In the genomic region with DNA sequence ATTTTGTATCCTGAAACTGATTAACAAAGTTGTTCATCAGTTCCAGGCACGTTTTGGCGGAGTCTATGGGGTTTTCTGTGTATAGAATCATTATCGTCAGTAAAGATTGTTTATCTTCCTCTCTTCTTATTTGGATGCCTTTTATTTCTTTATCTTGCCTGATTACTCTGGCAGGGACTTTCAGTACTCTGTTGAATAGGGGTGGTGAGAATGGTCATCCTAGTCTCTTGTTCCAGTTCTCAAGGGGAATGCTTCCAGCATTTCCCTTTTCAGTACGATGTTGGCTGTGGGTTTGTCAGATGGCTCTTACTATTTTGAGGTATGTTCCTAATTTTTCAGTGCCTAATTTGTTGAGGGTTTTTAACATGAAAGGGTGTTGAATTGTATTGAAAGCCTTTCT, we compare ENCODE assay signal across 1 cellular context.
TF ChIP-seq lines count a peak whose summit lies in the region.

No MANE protein-coding gene starts in this region.

TF ChIP-seq in WTC11, 78 proteins besides CTCF, POLR2A, EP300 and RAD21 (continued from another document):
- no peak for TF ChIP-seq ZNF232 (CRISPR knock-in tag; IDR thresholded peaks at IDR 0.05)
- TF ChIP-seq, protein P1, sequence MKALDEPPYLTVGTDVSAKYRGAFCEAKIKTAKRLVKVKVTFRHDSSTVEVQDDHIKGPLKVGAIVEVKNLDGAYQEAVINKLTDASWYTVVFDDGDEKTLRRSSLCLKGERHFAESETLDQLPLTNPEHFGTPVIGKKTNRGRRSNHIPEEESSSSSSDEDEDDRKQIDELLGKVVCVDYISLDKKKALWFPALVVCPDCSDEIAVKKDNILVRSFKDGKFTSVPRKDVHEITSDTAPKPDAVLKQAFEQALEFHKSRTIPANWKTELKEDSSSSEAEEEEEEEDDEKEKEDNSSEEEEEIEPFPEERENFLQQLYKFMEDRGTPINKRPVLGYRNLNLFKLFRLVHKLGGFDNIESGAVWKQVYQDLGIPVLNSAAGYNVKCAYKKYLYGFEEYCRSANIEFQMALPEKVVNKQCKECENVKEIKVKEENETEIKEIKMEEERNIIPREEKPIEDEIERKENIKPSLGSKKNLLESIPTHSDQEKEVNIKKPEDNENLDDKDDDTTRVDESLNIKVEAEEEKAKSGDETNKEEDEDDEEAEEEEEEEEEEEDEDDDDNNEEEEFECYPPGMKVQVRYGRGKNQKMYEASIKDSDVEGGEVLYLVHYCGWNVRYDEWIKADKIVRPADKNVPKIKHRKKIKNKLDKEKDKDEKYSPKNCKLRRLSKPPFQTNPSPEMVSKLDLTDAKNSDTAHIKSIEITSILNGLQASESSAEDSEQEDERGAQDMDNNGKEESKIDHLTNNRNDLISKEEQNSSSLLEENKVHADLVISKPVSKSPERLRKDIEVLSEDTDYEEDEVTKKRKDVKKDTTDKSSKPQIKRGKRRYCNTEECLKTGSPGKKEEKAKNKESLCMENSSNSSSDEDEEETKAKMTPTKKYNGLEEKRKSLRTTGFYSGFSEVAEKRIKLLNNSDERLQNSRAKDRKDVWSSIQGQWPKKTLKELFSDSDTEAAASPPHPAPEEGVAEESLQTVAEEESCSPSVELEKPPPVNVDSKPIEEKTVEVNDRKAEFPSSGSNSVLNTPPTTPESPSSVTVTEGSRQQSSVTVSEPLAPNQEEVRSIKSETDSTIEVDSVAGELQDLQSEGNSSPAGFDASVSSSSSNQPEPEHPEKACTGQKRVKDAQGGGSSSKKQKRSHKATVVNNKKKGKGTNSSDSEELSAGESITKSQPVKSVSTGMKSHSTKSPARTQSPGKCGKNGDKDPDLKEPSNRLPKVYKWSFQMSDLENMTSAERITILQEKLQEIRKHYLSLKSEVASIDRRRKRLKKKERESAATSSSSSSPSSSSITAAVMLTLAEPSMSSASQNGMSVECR (CRISPR knock-in tag; IDR thresholded peaks at IDR 0.05; ENCODE audit: borderline replicate concordance), result no peak
- TF ChIP-seq CREB1 (CRISPR knock-in tag; IDR thresholded peaks at IDR 0.05), result no peak
- TF ChIP-seq, protein P2, sequence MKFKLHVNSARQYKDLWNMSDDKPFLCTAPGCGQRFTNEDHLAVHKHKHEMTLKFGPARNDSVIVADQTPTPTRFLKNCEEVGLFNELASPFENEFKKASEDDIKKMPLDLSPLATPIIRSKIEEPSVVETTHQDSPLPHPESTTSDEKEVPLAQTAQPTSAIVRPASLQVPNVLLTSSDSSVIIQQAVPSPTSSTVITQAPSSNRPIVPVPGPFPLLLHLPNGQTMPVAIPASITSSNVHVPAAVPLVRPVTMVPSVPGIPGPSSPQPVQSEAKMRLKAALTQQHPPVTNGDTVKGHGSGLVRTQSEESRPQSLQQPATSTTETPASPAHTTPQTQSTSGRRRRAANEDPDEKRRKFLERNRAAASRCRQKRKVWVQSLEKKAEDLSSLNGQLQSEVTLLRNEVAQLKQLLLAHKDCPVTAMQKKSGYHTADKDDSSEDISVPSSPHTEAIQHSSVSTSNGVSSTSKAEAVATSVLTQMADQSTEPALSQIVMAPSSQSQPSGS (CRISPR knock-in tag; IDR thresholded peaks at IDR 0.05; ENCODE audit: borderline replicate concordance, low read depth), result no peak
- TF ChIP-seq, protein P3, sequence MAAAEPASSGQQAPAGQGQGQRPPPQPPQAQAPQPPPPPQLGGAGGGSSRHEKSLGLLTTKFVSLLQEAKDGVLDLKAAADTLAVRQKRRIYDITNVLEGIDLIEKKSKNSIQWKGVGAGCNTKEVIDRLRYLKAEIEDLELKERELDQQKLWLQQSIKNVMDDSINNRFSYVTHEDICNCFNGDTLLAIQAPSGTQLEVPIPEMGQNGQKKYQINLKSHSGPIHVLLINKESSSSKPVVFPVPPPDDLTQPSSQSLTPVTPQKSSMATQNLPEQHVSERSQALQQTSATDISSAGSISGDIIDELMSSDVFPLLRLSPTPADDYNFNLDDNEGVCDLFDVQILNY (CRISPR knock-in tag; IDR thresholded peaks at IDR 0.05), result no peak
- TF ChIP-seq, protein P4, sequence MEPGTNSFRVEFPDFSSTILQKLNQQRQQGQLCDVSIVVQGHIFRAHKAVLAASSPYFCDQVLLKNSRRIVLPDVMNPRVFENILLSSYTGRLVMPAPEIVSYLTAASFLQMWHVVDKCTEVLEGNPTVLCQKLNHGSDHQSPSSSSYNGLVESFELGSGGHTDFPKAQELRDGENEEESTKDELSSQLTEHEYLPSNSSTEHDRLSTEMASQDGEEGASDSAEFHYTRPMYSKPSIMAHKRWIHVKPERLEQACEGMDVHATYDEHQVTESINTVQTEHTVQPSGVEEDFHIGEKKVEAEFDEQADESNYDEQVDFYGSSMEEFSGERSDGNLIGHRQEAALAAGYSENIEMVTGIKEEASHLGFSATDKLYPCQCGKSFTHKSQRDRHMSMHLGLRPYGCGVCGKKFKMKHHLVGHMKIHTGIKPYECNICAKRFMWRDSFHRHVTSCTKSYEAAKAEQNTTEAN (CRISPR knock-in tag; IDR thresholded peaks at IDR 0.05), result no peak
- TF ChIP-seq, protein P5, sequence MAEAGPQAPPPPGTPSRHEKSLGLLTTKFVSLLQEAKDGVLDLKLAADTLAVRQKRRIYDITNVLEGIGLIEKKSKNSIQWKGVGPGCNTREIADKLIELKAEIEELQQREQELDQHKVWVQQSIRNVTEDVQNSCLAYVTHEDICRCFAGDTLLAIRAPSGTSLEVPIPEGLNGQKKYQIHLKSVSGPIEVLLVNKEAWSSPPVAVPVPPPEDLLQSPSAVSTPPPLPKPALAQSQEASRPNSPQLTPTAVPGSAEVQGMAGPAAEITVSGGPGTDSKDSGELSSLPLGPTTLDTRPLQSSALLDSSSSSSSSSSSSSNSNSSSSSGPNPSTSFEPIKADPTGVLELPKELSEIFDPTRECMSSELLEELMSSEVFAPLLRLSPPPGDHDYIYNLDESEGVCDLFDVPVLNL (CRISPR knock-in tag; IDR thresholded peaks at IDR 0.05; ENCODE audit: borderline replicate concordance, low read depth), result no peak
- TF ChIP-seq SMAD4 (CRISPR knock-in tag; IDR thresholded peaks at IDR 0.05), result no peak
- TF ChIP-seq, protein P6, sequence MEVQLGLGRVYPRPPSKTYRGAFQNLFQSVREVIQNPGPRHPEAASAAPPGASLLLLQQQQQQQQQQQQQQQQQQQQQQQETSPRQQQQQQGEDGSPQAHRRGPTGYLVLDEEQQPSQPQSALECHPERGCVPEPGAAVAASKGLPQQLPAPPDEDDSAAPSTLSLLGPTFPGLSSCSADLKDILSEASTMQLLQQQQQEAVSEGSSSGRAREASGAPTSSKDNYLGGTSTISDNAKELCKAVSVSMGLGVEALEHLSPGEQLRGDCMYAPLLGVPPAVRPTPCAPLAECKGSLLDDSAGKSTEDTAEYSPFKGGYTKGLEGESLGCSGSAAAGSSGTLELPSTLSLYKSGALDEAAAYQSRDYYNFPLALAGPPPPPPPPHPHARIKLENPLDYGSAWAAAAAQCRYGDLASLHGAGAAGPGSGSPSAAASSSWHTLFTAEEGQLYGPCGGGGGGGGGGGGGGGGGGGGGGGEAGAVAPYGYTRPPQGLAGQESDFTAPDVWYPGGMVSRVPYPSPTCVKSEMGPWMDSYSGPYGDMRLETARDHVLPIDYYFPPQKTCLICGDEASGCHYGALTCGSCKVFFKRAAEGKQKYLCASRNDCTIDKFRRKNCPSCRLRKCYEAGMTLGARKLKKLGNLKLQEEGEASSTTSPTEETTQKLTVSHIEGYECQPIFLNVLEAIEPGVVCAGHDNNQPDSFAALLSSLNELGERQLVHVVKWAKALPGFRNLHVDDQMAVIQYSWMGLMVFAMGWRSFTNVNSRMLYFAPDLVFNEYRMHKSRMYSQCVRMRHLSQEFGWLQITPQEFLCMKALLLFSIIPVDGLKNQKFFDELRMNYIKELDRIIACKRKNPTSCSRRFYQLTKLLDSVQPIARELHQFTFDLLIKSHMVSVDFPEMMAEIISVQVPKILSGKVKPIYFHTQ (CRISPR knock-in tag; IDR thresholded peaks at IDR 0.05), result no peak
- no peak for TF ChIP-seq FOXJ3 (CRISPR knock-in tag; IDR thresholded peaks at IDR 0.05; ENCODE audit: borderline replicate concordance)
